25 cellular contexts compared by ENCODE assay signal in the genomic region with DNA sequence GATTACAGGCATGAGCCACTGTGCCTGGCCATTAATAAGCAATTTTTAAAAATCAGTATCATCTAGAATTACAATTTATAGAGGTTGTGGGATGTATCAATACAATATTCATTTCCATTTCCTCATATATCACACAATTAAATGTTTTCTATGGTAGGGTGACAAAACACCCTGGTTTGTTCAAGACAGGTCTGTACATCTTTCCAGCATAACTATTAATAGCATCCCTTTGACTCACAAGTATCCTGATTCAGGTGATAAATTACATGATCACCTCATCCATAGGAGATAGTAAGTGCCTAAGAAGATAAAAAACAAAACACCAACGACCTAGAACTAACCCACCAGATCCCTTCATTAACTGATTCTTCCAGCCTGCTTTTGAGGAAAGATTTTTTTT.
"Had no signal": no experiment of that assay in that cellular context is flagged by ENCODE, and none has a peak within 500 bp of the region (broad histone marks: within the 10 kb centered on the region; RNA-seq: fewer than 3 reads in every experiment).

No MANE protein-coding gene starts in this region.

- DNase-seq: islet precursor cell; left ventricle myocardium inferior; midbrain; mucosa of descending colon; naive thymus-derived CD4-positive, alpha-beta T cell; ovary; right lobe of liver; stimulated activated CD4-positive, alpha-beta T cell treated with anti-CD3 and anti-CD28 coated beads, Interleukin-1b, Interleukin-23, amount 100 ng/mL, for 48 hours; stimulated activated CD4-positive, alpha-beta T cell treated with anti-CD3 and anti-CD28 coated beads, Interleukin-2, amount 100 ng/mL, for 48 hours; stimulated activated CD4-positive, alpha-beta T cell treated with anti-CD3 and anti-CD28 coated beads, Interleukin-4, amount 100 ng/mL, for 4 hours; stimulated activated CD8-positive, alpha-beta memory T cell treated with anti-CD3 and anti-CD28 coated beads, Interleukin-4, amount 100 ng/mL, for 48 hours; stimulated activated naive CD4-positive, alpha-beta T cell treated with Interleukin-2 at 50 U/mL for 16 hours; tibial artery; upper lobe of right lung had no signal

- ATAC-seq: mucosa of descending colon; naive thymus-derived CD4-positive, alpha-beta T cell; natural killer cell treated with Interleukin-12 subunit alpha and Interleukin-12 subunit beta and Interleukin-15 and Interleukin-18, amount 100 ng/mL, for 72 hours; right lobe of liver; stimulated activated memory B cell treated with anti-CD40 and anti-IgM and Interleukin-4, amounts not matched to agents 10 μg/mL and 1 μg/mL and 100 μg/mL, for 72 hours; upper lobe of right lung had no signal

- H3K9me3 Mint-ChIP-seq: memory B cell; naive thymus-derived CD4-positive, alpha-beta T cell; natural killer cell treated with Interleukin-12 subunit alpha and Interleukin-12 subunit beta and Interleukin-15 and Interleukin-18, amount 100 ng/mL, for 72 hours; stimulated activated memory B cell treated with anti-CD40 and anti-IgM and Interleukin-4, amounts not matched to agents 10 μg/mL and 1 μg/mL and 100 μg/mL, for 72 hours had no signal

- H3K4me1 Mint-ChIP-seq: memory B cell; stimulated activated memory B cell treated with anti-CD40 and anti-IgM and Interleukin-4, amounts not matched to agents 10 μg/mL and 1 μg/mL and 100 μg/mL, for 72 hours had no signal

- H3K27ac ChIP-seq: hepatocyte, left ventricle myocardium inferior, ovary, right atrium auricular region, right lobe of liver, suprapubic skin, thoracic aorta, tibial artery, upper lobe of right lung had no signal

- H3K4me3 ChIP-seq: hepatocyte, left ventricle myocardium inferior, lung, mucosa of descending colon, ovary, right atrium auricular region, right lobe of liver, smooth muscle cell, suprapubic skin, thoracic aorta, tibial artery, upper lobe of right lung had no signal

- H3K4me3 Mint-ChIP-seq: memory B cell; naive thymus-derived CD4-positive, alpha-beta T cell; natural killer cell treated with Interleukin-12 subunit alpha and Interleukin-12 subunit beta and Interleukin-15 and Interleukin-18, amount 100 ng/mL, for 72 hours; stimulated activated memory B cell treated with anti-CD40 and anti-IgM and Interleukin-4, amounts not matched to agents 10 μg/mL and 1 μg/mL and 100 μg/mL, for 72 hours had no signal

- H3K27me3 Mint-ChIP-seq: memory B cell; naive thymus-derived CD4-positive, alpha-beta T cell; natural killer cell treated with Interleukin-12 subunit alpha and Interleukin-12 subunit beta and Interleukin-15 and Interleukin-18, amount 100 ng/mL, for 72 hours; progenitor cell of endocrine pancreas; stimulated activated memory B cell treated with anti-CD40 and anti-IgM and Interleukin-4, amounts not matched to agents 10 μg/mL and 1 μg/mL and 100 μg/mL, for 72 hours had no signal

- H3K27ac Mint-ChIP-seq: memory B cell; naive thymus-derived CD4-positive, alpha-beta T cell; natural killer cell treated with Interleukin-12 subunit alpha and Interleukin-12 subunit beta and Interleukin-15 and Interleukin-18, amount 100 ng/mL, for 72 hours; progenitor cell of endocrine pancreas; stimulated activated memory B cell treated with anti-CD40 and anti-IgM and Interleukin-4, amounts not matched to agents 10 μg/mL and 1 μg/mL and 100 μg/mL, for 72 hours had no signal

- H3K36me3 ChIP-seq: ovary had no signal

- H3K4me1 ChIP-seq: right atrium auricular region, right lobe of liver, suprapubic skin, tibial artery, upper lobe of right lung had no signal

- H3K27me3 ChIP-seq: hepatocyte, ovary, right atrium auricular region, right lobe of liver, suprapubic skin, tibial artery, upper lobe of right lung had no signal

- FAIRE-seq: urothelium cell line had no signal
